ENCODE assay signal across 8 cellular contexts in the genomic region with DNA sequence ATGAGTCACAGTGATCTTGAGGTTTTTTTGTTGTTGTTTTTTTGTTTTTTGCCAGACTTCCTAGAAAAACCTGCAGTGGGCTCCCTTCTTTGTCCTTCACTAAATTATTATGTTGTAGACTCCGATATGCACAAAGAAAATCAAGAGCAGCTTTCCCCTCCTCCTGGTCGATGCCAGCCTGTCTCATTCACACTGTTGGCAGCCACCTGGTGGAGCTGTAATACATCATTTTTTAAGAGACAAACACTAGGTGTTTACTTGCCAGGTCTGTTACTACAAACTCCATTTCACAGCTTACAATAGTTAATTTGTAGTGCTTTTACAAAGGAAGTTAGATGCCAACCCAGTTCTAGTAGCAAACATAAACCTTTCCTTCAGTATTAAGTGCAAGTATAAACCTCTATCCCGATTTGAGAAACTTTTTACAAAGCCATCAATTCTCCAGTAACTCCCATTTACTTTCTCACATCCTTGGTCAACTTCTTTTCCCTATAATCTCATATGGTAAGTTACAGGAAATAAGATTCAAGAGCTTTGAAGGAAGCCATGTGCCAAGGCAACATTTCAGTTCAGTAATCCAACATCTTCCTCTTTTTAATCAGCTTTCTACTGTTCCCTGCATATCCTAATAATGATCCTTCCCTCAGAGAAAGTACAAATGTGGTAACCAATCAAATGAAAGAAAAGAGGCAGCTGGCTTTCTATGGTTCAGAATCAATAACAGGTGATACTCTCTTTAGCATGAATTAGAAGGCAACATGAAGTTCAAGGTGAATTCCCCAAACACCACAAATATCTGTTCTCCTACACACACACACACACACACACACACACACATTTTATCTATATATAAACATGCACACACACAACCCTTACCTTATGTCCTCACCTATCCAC. TPM values are rescaled to one million over a fixed set of nuclear protein-coding genes. Genes with fewer than 3 reads are reported as not detected.
DNase-seq lines count a peak whose midpoint lies in the region; ATAC-seq and TF ChIP-seq lines count a peak whose summit lies in the region.

No MANE protein-coding gene starts in this region.

- DNase-seq in Daoy (ENCODE audit: low read depth) (peak; percentile 10), NCI-H69 (lab: John Stamatoyannopoulos, UW) (peak; percentile 66), mucosa of descending colon (peak in 1 of 3 donors; percentile 65), dedifferentiated amniotic fluid mesenchymal stem cell (ENCODE audit: extremely low spot score) (no peak), vagina (ENCODE audit: extremely low spot score in 2 of 2) (no peak)
- peak in 1 of 2 donors; percentile 25 for DNase-seq in activated naive CD4-positive, alpha-beta T cell treated with anti-CD3 and anti-CD28 coated beads, Interleukin-2, amount 50 U/mL, for 72 hours (ENCODE audit: low spot score in 2 of 2)

- H3K36me3 ChIP-seq in mucosa of descending colon (ENCODE audit: low read depth): no peaks in the 10 kb centered on the region
- peaks cover 0 to 4% of the 10 kb centered on the region in 2 donors for H3K36me3 ChIP-seq in vagina

- H3K9me3 ChIP-seq in mucosa of descending colon: no peaks in the 10 kb centered on the region
- no peaks in the 10 kb centered on the region for H3K9me3 ChIP-seq in vagina

- no peaks in the 10 kb centered on the region for H3K9me3 Mint-ChIP-seq in activated naive CD4-positive, alpha-beta T cell treated with anti-CD3 and anti-CD28 coated beads, Interleukin-2, amount 50 U/mL, for 72 hours

- ATAC-seq in HG02588 (IDR thresholded peaks at IDR 0.05; ENCODE audit: unreplicated experiment) (peak; percentile 7), mucosa of descending colon (peak; percentile 79), GM19397 (IDR thresholded peaks at IDR 0.05; ENCODE audit: unreplicated experiment) (no peak)
- ATAC-seq in activated naive CD4-positive, alpha-beta T cell treated with anti-CD3 and anti-CD28 coated beads, Interleukin-2, amount 50 U/mL, for 72 hours: peak in 1 of 2 donors; percentile 34

- peaks cover 0 to 16% of the 10 kb centered on the region in 2 donors for H3K36me3 Mint-ChIP-seq in activated naive CD4-positive, alpha-beta T cell treated with anti-CD3 and anti-CD28 coated beads, Interleukin-2, amount 50 U/mL, for 72 hours

- H3K27ac ChIP-seq in vagina: no peak overlapping the region

- intact Hi-C loops in mucosa of descending colon (cut with DNase I, micrococcal nuclease) (no loop called here), vagina (cut with DNase I) (no loop called here)

- no peak for TF ChIP-seq POLR2A in vagina (IDR thresholded peaks at IDR 0.05)

- H3K4me1 ChIP-seq in mucosa of descending colon (ENCODE audit: low read depth): peaks cover 17% of the 10 kb centered on the region
- H3K4me1 ChIP-seq in vagina: peaks cover 27% of the 10 kb centered on the region

- H3K27ac Mint-ChIP-seq in activated naive CD4-positive, alpha-beta T cell treated with anti-CD3 and anti-CD28 coated beads, Interleukin-2, amount 50 U/mL, for 72 hours: peak overlapping the region; percentile 90 to 98

- no peak overlapping the region for H3K4me3 ChIP-seq in mucosa of descending colon
- H3K4me3 ChIP-seq in vagina: no peak overlapping the region

- H3K27me3 ChIP-seq in vagina: no peaks in the 10 kb centered on the region

- no peak for TF ChIP-seq CTCF in mucosa of descending colon (IDR thresholded peaks at IDR 0.05)
- no peak for TF ChIP-seq CTCF in vagina (IDR thresholded peaks at IDR 0.05)

RNA-seq across cellular contexts. Expression of a gene that starts 14.0 kb away (rescaled TPM):
- 99.4 and 114 TPM in 2 replicates for total RNA-seq in Daoy (2014; rRNA removed; shearing (Covaris generic))
- 10 to 100 TPM; 41.7 to 65.7 TPM for total RNA-seq in activated naive CD4-positive, alpha-beta T cell treated with anti-CD3 and anti-CD28 coated beads, Interleukin-2, amount 50 U/mL, for 72 hours
- total RNA-seq in mucosa of descending colon (10 to 100 TPM; 40.5 to 52.1 (median 48.3) TPM), vagina (41.0 TPM)

RNA-seq across cellular contexts. Expression of a gene that starts 14.1 kb away (rescaled TPM):
- 3.2 and 10.7 TPM in 2 replicates for total RNA-seq in Daoy (2014; rRNA removed; shearing (Covaris generic))
- 1 to 10 TPM in 1 of 2 donors, under 1 TPM in 1; 0.75 to 2.3 TPM for total RNA-seq in activated naive CD4-positive, alpha-beta T cell treated with anti-CD3 and anti-CD28 coated beads, Interleukin-2, amount 50 U/mL, for 72 hours
- total RNA-seq in mucosa of descending colon (1 to 10 TPM; 2.2 to 3.0 (median 2.2) TPM), vagina (1.5 TPM)

Comparison
In these comparisons a context has a peak if more than half of its experiments do, and no peak if none do; other contexts are left out.
1. DNase-seq: peak in Daoy (single experiment) and NCI-H69 (single experiment); none in dedifferentiated amniotic fluid mesenchymal stem cell (single experiment) and vagina (0 of 2).